ENCODE assay signal across 8 cellular contexts in genomic region chr11:132028380-132029240, GRCh38.
DNase-seq lines count a peak whose midpoint lies in the region; ATAC-seq and TF ChIP-seq lines count a peak whose summit lies in the region.

No MANE protein-coding gene starts in this region.

- TF ChIP-seq CTCF in endothelial cell (IDR thresholded peaks at IDR 0.05; ENCODE audit: unreplicated experiment) (peak; percentile 69), nephron progenitor cell (IDR thresholded peaks at IDR 0.05) (peak; percentile 63), coronary artery (IDR thresholded peaks at IDR 0.05) (no peak)

- no peak overlapping the region for H3K4me3 Mint-ChIP-seq in endothelial cell (ENCODE audit: unreplicated experiment)
- H3K4me3 Mint-ChIP-seq in nephron progenitor cell, result no peak overlapping the region

- no peaks in the 10 kb centered on the region for H3K9me3 Mint-ChIP-seq in endothelial cell (ENCODE audit: unreplicated experiment)
- no peaks in the 10 kb centered on the region for H3K9me3 Mint-ChIP-seq in nephron progenitor cell

- peaks cover 7% of the 10 kb centered on the region for H3K4me1 Mint-ChIP-seq in endothelial cell (ENCODE audit: unreplicated experiment)
- no peaks in the 10 kb centered on the region for H3K4me1 Mint-ChIP-seq in nephron progenitor cell

- H3K36me3 Mint-ChIP-seq in endothelial cell (ENCODE audit: low read depth, unreplicated experiment), result no peaks in the 10 kb centered on the region
- no peaks in the 10 kb centered on the region for H3K36me3 Mint-ChIP-seq in nephron progenitor cell (ENCODE audit: low read depth)

- ATAC-seq in GM19455 (IDR thresholded peaks at IDR 0.05; ENCODE audit: unreplicated experiment) (peak; percentile 86), HG03025 (IDR thresholded peaks at IDR 0.05; ENCODE audit: low FRiP score, unreplicated experiment) (no peak)

- H3K27me3 Mint-ChIP-seq in endothelial cell (ENCODE audit: unreplicated experiment), result peaks cover 2% of the 10 kb centered on the region
- H3K27me3 Mint-ChIP-seq in nephron progenitor cell (ENCODE audit: low read depth, poor library complexity), result peaks cover 37% of the 10 kb centered on the region

- H3K4me3 ChIP-seq in coronary artery, result no peak overlapping the region

- DNase-seq in D341Med (ENCODE audit: low spot score), result peak; percentile 42
- peak; percentile 83 for DNase-seq in NCI-H1105 treated with DMSO at 0.1 percent for 48 hours (lab: John Stamatoyannopoulos, UW)
- peak; percentile 45 for DNase-seq in endothelial cell (ENCODE audit: low spot score)
- peak; percentile 47 for DNase-seq in nephron progenitor cell
- no peak for DNase-seq in hepatic stellate cell (ENCODE audit: low spot score)
- no peak for DNase-seq in coronary artery (ENCODE audit: low spot score)

- H3K27ac ChIP-seq in coronary artery, result no peak overlapping the region

- H3K27ac Mint-ChIP-seq in endothelial cell (ENCODE audit: unreplicated experiment) (no peak overlapping the region), nephron progenitor cell (no peak overlapping the region)

Comparison
In these comparisons a context has a peak if more than half of its experiments do, and no peak if none do; other contexts are left out.
1. DNase-seq: peak in D341Med (single experiment), NCI-H1105 treated with DMSO at 0.1 percent for 48 hours (single experiment), endothelial cell (single experiment) and nephron progenitor cell (single experiment); none in hepatic stellate cell (single experiment) and coronary artery (single experiment).